27 cellular contexts compared by ENCODE assay signal in the genomic region with DNA sequence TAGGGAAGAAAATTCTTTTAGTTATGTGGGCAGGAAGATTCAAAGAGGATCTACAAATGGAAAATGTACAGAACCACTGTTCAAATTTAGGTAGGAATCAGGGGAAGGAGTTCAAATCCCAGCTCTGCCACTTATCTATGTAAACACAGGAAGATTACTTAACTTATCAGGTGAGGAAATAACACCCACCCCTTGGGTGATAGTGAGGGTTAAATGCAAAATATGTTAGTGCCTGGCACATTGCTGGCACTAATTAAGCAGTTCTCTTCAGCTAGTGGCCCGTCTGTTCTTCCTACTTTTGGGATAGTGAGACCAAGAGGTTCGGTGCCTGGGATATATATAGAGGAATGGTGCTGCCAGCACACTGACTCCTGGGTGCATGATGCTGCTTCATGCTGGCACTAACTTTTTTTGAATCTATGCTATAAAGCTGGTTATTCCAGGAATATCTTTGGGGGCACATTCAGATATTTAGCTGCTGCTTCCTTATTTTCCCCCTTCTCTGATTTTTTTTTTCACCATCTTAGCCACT.
DNase-seq lines count a peak whose midpoint lies in the region; ATAC-seq, FAIRE-seq and TF ChIP-seq lines count a peak whose summit lies in the region.
"Had no signal": no experiment of that assay in that cellular context is flagged by ENCODE, and none has a peak within 500 bp of the region (broad histone marks: within the 10 kb centered on the region; RNA-seq: fewer than 3 reads in every experiment).

No MANE protein-coding gene starts in this region.

- intact Hi-C loops in IMR-90 (cut with micrococcal nuclease): no loop called here

- TF ChIP-seq CTCF in 22Rv1 (IDR thresholded peaks at IDR 0.05) (no peak), IMR-90 (conservative IDR thresholded peaks at IDR 0.05; ENCODE audit: low read depth, low read length) (no peak), nephron progenitor cell (IDR thresholded peaks at IDR 0.05) (no peak)

- H3K4me2 ChIP-seq in IMR-90 (ENCODE audit: low read depth, low read length): no peak overlapping the region
- H3K4me2 ChIP-seq: KMS-11 had no signal

- TF ChIP-seq RAD21 in IMR-90 (IDR thresholded peaks at IDR 0.05; ENCODE audit: low read length): no peak

- H3K27ac ChIP-seq in 22Rv1: peak overlapping the region; percentile 72
- no peak overlapping the region for H3K27ac ChIP-seq in IMR-90 (ENCODE audit: insufficient read depth, low read length)
- H3K27ac ChIP-seq: KMS-11, Peyer's patch had no signal

- no peak overlapping the region for H3K56ac ChIP-seq in IMR-90 (ENCODE audit: extremely low read depth, insufficient read depth, low read length)

- no peak overlapping the region for H2AK5ac ChIP-seq in IMR-90 (ENCODE audit: low read depth, low read length)

- FAIRE-seq in urothelium cell line (lab: Jason Lieb, UNC): no peak
- FAIRE-seq: A204.1, GM12878, H1, HTR-8/SVneo had no signal

- no peak overlapping the region for H3K23ac ChIP-seq in IMR-90 (ENCODE audit: low read depth, low read length)

- H3K4me3 Mint-ChIP-seq in nephron progenitor cell: no peak overlapping the region
- H3K4me3 Mint-ChIP-seq: CD8-positive, alpha-beta memory T cell; IgD-negative memory B cell had no signal

- peaks cover 2% of the 10 kb centered on the region; the same call in 1 of the 2 replicates for H3K4me1 ChIP-seq in IMR-90 (ENCODE audit: control insufficient read depth, insufficient read depth, low read length)
- H3K4me1 ChIP-seq: Peyer's patch had no signal

- H3K9ac ChIP-seq in IMR-90 (ENCODE audit: low read depth, low read length): no peak overlapping the region
- H3K9ac ChIP-seq: KMS-11 had no signal

- no peak overlapping the region for H2AFZ ChIP-seq in IMR-90 (replicated peaks; ENCODE audit: low read length, poor library complexity)

- H2BK5ac ChIP-seq in IMR-90 (ENCODE audit: low read depth, low read length, poor library complexity, severe bottlenecking): peak overlapping the region; percentile 42

- H3K9me3 ChIP-seq in IMR-90 (ENCODE audit: control insufficient read depth, insufficient read depth, low read length): no peaks in the 10 kb centered on the region
- H3K9me3 ChIP-seq: Peyer's patch had no signal

- no peak overlapping the region for H3K4me3 ChIP-seq in IMR-90 (ENCODE audit: insufficient read depth, low read depth, low read length)
- H3K4me3 ChIP-seq: GM12878, Peyer's patch had no signal

- H3K27me3 Mint-ChIP-seq in nephron progenitor cell (ENCODE audit: low read depth, poor library complexity): no peaks in the 10 kb centered on the region
- H3K27me3 Mint-ChIP-seq: CD8-positive, alpha-beta memory T cell; IgD-negative memory B cell had no signal

- H3K36me3 Mint-ChIP-seq in nephron progenitor cell (ENCODE audit: low read depth): peaks cover 57% of the 10 kb centered on the region

- H2BK15ac ChIP-seq in IMR-90 (ENCODE audit: low read depth, low read length): no peak overlapping the region

- BruUV-seq in IMR-90 (replicated peaks; lab: Mats Ljungman, UMichigan): no TSS peak

- no peak overlapping the region for H3K14ac ChIP-seq in IMR-90 (replicated peaks; ENCODE audit: low read depth, low read length)

- peaks cover 5% of the 10 kb centered on the region for H3K36me3 ChIP-seq in IMR-90 (ENCODE audit: control insufficient read depth, insufficient read depth, low read length)

- no CpG with 5 or more reads among the region's 2 CpGs for WGBS in IMR-90 (ENCODE audit: extremely low coverage in 2 of 2, insufficient read length in 1 of 2), 2 experiments

- no peak overlapping the region for H2AK9ac ChIP-seq in IMR-90 (replicated peaks; ENCODE audit: low read depth, low read length, poor library complexity)

- DNase-seq in IMR-90: no peak
- DNase-seq in left lobe of liver (ENCODE audit: low spot score): no peak
- no peak for DNase-seq in nephron progenitor cell
- no peak for DNase-seq in activated CD4-positive, CD25-positive, alpha-beta regulatory T cell (lab: John Stamatoyannopoulos, UW)
- no peak for DNase-seq in SKM-1 (lab: John Stamatoyannopoulos, UW; ENCODE audit: unreplicated experiment)
- DNase-seq in urothelium cell line (ENCODE audit: low spot score): no peak
- DNase-seq: C1 segment of cervical spinal cord; CD8-positive, alpha-beta memory T cell; DMS 273 treated with DMSO at 0.1 percent for 48 hours; DMS79; EL; GDM1; HCEC 1CT; NCI-H1048; NCI-H1417; NCI-H1694; NCI-H2029 treated with DMSO at 0.1 percent for 48 hours; NCI-H69; Peyer's patch; SHP77 treated with DMSO at 0.1 percent for 48 hours had no signal

- CTCF ChIA-PET in IMR-90 (lab: Yijun Ruan, JAX): no interaction called here

- no peaks in the 10 kb centered on the region for H4K20me1 ChIP-seq in IMR-90 (ENCODE audit: insufficient read depth, low read length)

- H3K9me1 ChIP-seq in IMR-90 (ENCODE audit: insufficient read depth, low read length): no peaks in the 10 kb centered on the region

- no peaks in the 10 kb centered on the region for H3K79me1 ChIP-seq in IMR-90 (ENCODE audit: low read depth in 1 of 2, low read length in 2 of 2)

- H3K18ac ChIP-seq in IMR-90 (ENCODE audit: low read depth, low read length): peak overlapping the region; percentile 13; the same call in 1 of the 2 replicates

- H3K27ac Mint-ChIP-seq in nephron progenitor cell: peak overlapping the region; percentile 28
- H3K27ac Mint-ChIP-seq: IgD-negative memory B cell had no signal

- POLR2A ChIA-PET in IMR-90 (lab: Charles Lee; ENCODE audit: unreplicated experiment): no interaction called here

- H3K9me3 Mint-ChIP-seq in nephron progenitor cell: no peaks in the 10 kb centered on the region
- H3K9me3 Mint-ChIP-seq: CD8-positive, alpha-beta memory T cell; IgD-negative memory B cell had no signal

- TF ChIP-seq POLR2A in IMR-90 (IDR thresholded peaks at IDR 0.05; ENCODE audit: low read depth, low read length): no peak

- H3K4me1 Mint-ChIP-seq in nephron progenitor cell: no peaks in the 10 kb centered on the region

- H4K8ac ChIP-seq in IMR-90 (ENCODE audit: low read depth in 2 of 2, low read length in 2 of 2): 0 out of 4 replicates have a peak overlapping the region, but pooled peaks of 1 of the 2 experiments have one; percentile 14

- H2BK120ac ChIP-seq in IMR-90 (ENCODE audit: low read depth, low read length): 0 out of 2 replicates have a peak overlapping the region, but pooled peaks have one; percentile 16

- no peak overlapping the region for H4K5ac ChIP-seq in IMR-90 (ENCODE audit: low read depth, low read length)

- no peak overlapping the region for H2BK20ac ChIP-seq in IMR-90 (ENCODE audit: low read depth, low read length)

- in situ Hi-C loops in IMR-90 (cut with MboI; ENCODE audit: low sequenced_read_pairs): no loop called here

- dilution Hi-C loops in IMR-90 (cut with HindIII; ENCODE audit: low sequenced_read_pairs, unreplicated experiment): no loop called here

- no peak overlapping the region for H4K91ac ChIP-seq in IMR-90 (ENCODE audit: insufficient read depth, low read depth, low read length)

- ATAC-seq in IMR-90 (ENCODE audit: low read depth) (no peak), left lobe of liver (peak; percentile 76)
- ATAC-seq: GM12878 had no signal

- no peak overlapping the region for H3K4ac ChIP-seq in IMR-90 (ENCODE audit: low read depth, low read length)

- no peaks in the 10 kb centered on the region for H3K27me3 ChIP-seq in IMR-90 (ENCODE audit: control insufficient read depth, insufficient read depth, low read length)
- H3K27me3 ChIP-seq: Peyer's patch had no signal

TF ChIP-seq in IMR-90, 13 proteins besides CTCF, POLR2A, EP300 and RAD21:
- TF ChIP-seq, protein P1, sequence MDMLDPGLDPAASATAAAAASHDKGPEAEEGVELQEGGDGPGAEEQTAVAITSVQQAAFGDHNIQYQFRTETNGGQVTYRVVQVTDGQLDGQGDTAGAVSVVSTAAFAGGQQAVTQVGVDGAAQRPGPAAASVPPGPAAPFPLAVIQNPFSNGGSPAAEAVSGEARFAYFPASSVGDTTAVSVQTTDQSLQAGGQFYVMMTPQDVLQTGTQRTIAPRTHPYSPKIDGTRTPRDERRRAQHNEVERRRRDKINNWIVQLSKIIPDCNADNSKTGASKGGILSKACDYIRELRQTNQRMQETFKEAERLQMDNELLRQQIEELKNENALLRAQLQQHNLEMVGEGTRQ (IDR thresholded peaks at IDR 0.05; ENCODE audit: low read depth, low read length): no peak
- TF ChIP-seq CHD1 (IDR thresholded peaks at IDR 0.05; ENCODE audit: low read depth, low read length): no peak
- no peak for TF ChIP-seq SMC3 (IDR thresholded peaks at IDR 0.05; ENCODE audit: low read depth, low read length)
- no peak for TF ChIP-seq MAZ (IDR thresholded peaks at IDR 0.05; ENCODE audit: borderline replicate concordance, low read depth, low read length)
- TF ChIP-seq, protein P2, sequence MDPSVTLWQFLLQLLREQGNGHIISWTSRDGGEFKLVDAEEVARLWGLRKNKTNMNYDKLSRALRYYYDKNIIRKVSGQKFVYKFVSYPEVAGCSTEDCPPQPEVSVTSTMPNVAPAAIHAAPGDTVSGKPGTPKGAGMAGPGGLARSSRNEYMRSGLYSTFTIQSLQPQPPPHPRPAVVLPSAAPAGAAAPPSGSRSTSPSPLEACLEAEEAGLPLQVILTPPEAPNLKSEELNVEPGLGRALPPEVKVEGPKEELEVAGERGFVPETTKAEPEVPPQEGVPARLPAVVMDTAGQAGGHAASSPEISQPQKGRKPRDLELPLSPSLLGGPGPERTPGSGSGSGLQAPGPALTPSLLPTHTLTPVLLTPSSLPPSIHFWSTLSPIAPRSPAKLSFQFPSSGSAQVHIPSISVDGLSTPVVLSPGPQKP (IDR thresholded peaks at IDR 0.05; ENCODE audit: borderline replicate concordance, low read depth, low read length): no peak
- TF ChIP-seq FOS (IDR thresholded peaks at IDR 0.05; ENCODE audit: low read depth, low read length): no peak
- no peak for TF ChIP-seq CEBPB (IDR thresholded peaks at IDR 0.05; ENCODE audit: low read depth, low read length)
- TF ChIP-seq NFE2L2 (IDR thresholded peaks at IDR 0.05; ENCODE audit: low read depth, low read length): no peak
- no peak for TF ChIP-seq RCOR1 (IDR thresholded peaks at IDR 0.05; ENCODE audit: insufficient replicate concordance, low read length)
- no peak for TF ChIP-seq MAFK (IDR thresholded peaks at IDR 0.05; ENCODE audit: low read depth, low read length)
- no peak for TF ChIP-seq BHLHE40 (IDR thresholded peaks at IDR 0.05; ENCODE audit: low read depth, low read length)
- no peak for TF ChIP-seq MXI1 (IDR thresholded peaks at IDR 0.05; ENCODE audit: borderline replicate concordance, low read depth, low read length)
- no peak for TF ChIP-seq RFX5 (IDR thresholded peaks at IDR 0.05; ENCODE audit: low read depth, low read length)
